ENCODE assay signal across 16 cellular contexts in the genomic region with DNA sequence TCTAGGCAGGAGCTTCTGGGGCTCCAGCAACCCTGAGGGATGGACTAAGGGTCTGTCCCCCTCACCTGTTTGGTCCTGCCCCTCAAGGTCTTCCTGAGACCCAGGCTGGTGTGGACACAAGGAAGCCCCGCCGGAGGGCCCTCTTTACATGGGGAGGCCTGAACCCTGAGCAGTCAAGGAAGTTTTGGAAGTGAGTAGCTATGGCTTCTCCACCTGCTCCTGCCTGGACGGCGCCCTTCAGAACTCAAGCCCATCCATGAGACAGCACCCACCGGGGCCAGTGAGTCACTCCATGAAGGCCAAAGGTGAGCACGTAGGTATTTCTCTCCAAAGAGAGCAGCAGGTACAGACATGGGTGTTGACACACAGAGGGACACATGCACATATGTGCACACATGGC.
A peak's percentile ranks its signal among the peaks of the same experiment; 100 is the strongest.
DNase-seq lines count a peak whose midpoint lies in the region; ATAC-seq and TF ChIP-seq lines count a peak whose summit lies in the region.
"Had no signal": no experiment of that assay in that cellular context is flagged by ENCODE, and none has a peak within 500 bp of the region (broad histone marks: within the 10 kb centered on the region; RNA-seq: fewer than 3 reads in every experiment).

No MANE protein-coding gene starts in this region.

- dilution Hi-C loops in IMR-90 (cut with HindIII; ENCODE audit: low sequenced_read_pairs, unreplicated experiment), result no loop called here

- no peak overlapping the region for H4K91ac ChIP-seq in IMR-90 (ENCODE audit: insufficient read depth, low read depth, low read length)

- no peak overlapping the region for H3K56ac ChIP-seq in IMR-90 (ENCODE audit: extremely low read depth, insufficient read depth, low read length)

- H3K14ac ChIP-seq in IMR-90 (replicated peaks; ENCODE audit: low read depth, low read length), result no peak overlapping the region

- no peaks in the 10 kb centered on the region for H3K4me1 Mint-ChIP-seq in progenitor cell of endocrine pancreas (ENCODE audit: low read depth)

- H2AFZ ChIP-seq in IMR-90 (replicated peaks; ENCODE audit: low read length, poor library complexity) (peak overlapping the region; percentile 54), smooth muscle cell (ENCODE audit: low read depth) (no peak overlapping the region)

- H3K9me1 ChIP-seq in IMR-90 (ENCODE audit: insufficient read depth, low read length), result peaks cover 6% of the 10 kb centered on the region; the same call in 1 of the 2 replicates

- H3K4ac ChIP-seq in IMR-90 (ENCODE audit: low read depth, low read length), result no peak overlapping the region

- POLR2A ChIA-PET in IMR-90 (lab: Charles Lee; ENCODE audit: unreplicated experiment), result no interaction called here

- H2BK15ac ChIP-seq in IMR-90 (ENCODE audit: low read depth, low read length), result no peak overlapping the region

- no peaks in the 10 kb centered on the region for H3K36me3 Mint-ChIP-seq in progenitor cell of endocrine pancreas (ENCODE audit: insufficient read depth)

- H3K27ac Mint-ChIP-seq in progenitor cell of endocrine pancreas, result no peak overlapping the region

- H3K9ac ChIP-seq in IMR-90 (ENCODE audit: low read depth, low read length), result no peak overlapping the region
- no peak overlapping the region for H3K9ac ChIP-seq in smooth muscle cell (ENCODE audit: low read depth)

- no peak overlapping the region for H2BK5ac ChIP-seq in IMR-90 (ENCODE audit: low read depth, low read length, poor library complexity, severe bottlenecking)

- H2AK5ac ChIP-seq in IMR-90 (ENCODE audit: low read depth, low read length), result no peak overlapping the region

- no peaks in the 10 kb centered on the region for H3K9me3 Mint-ChIP-seq in progenitor cell of endocrine pancreas (ENCODE audit: low read depth)

- WGBS in IMR-90 (ENCODE audit: extremely low coverage in 2 of 2, insufficient read length in 1 of 2), 2 experiments, result 97% methylated on average over 4 of the region's 6 CpGs; no CpG with 5 or more reads in 1 of the 2 experiments
- WGBS in smooth muscle cell (ENCODE audit: low lambda C conversion rate), result 95% methylated on average over 6 of the region's 6 CpGs

- H3K4me3 Mint-ChIP-seq in progenitor cell of endocrine pancreas (ENCODE audit: low read depth), result no peak overlapping the region

- BruUV-seq in IMR-90 (replicated peaks; lab: Mats Ljungman, UMichigan), result no TSS peak

- intact Hi-C loops in IMR-90 (cut with micrococcal nuclease), result no loop called here

- no peak overlapping the region for H3K23ac ChIP-seq in IMR-90 (ENCODE audit: low read depth, low read length)

- H3K27ac ChIP-seq in IMR-90 (ENCODE audit: insufficient read depth, low read length) (no peak overlapping the region), smooth muscle cell (ENCODE audit: low read depth) (no peak overlapping the region)
- H3K27ac ChIP-seq: A549, Peyer's patch had no signal

- no peak overlapping the region for H2BK20ac ChIP-seq in IMR-90 (ENCODE audit: low read depth, low read length)

- H3K27me3 ChIP-seq in IMR-90 (ENCODE audit: control insufficient read depth, insufficient read depth, low read length) (no peaks in the 10 kb centered on the region; the same call in 1 of the 2 replicates), smooth muscle cell (ENCODE audit: low read depth) (no peaks in the 10 kb centered on the region)
- H3K27me3 ChIP-seq: Peyer's patch had no signal

- H3K4me1 ChIP-seq in IMR-90 (ENCODE audit: control insufficient read depth, insufficient read depth, low read length) (peaks cover 16% of the 10 kb centered on the region), smooth muscle cell (ENCODE audit: low read depth) (peaks cover 5% of the 10 kb centered on the region)
- H3K4me1 ChIP-seq: A549 had no signal

- no peak overlapping the region for H3K4me2 ChIP-seq in IMR-90 (ENCODE audit: low read depth, low read length)
- H3K4me2 ChIP-seq in smooth muscle cell, result peak overlapping the region; percentile 21
- H3K4me2 ChIP-seq: A549 had no signal

- in situ Hi-C loops in IMR-90 (cut with MboI; ENCODE audit: low sequenced_read_pairs), result no loop called here

- no peak overlapping the region for H3K4me3 ChIP-seq in IMR-90 (ENCODE audit: insufficient read depth, low read depth, low read length)
- no peak overlapping the region for H3K4me3 ChIP-seq in smooth muscle cell
- H3K4me3 ChIP-seq: A549, Peyer's patch had no signal

- no peak overlapping the region for H4K5ac ChIP-seq in IMR-90 (ENCODE audit: low read depth, low read length)

- peak; percentile 50 for DNase-seq in activated effector memory CD4-positive, alpha-beta T cell treated with anti-CD3 and anti-CD28 coated beads, Interleukin-2, amount 50 U/mL, for 16 hours
- no peak for DNase-seq in activated effector memory CD4-positive, alpha-beta T cell treated with Interleukin-2 at 50 U/mL for 16 hours
- no peak for DNase-seq in IMR-90
- peak; percentile 71 for DNase-seq in mesenteric fat pad (ENCODE audit: low spot score)
- DNase-seq in smooth muscle cell (lab: John Stamatoyannopoulos, UW; ENCODE audit: unreplicated experiment), result no peak
- DNase-seq in progenitor cell of endocrine pancreas (ENCODE audit: low spot score, unreplicated experiment), result no peak
- DNase-seq: DMS53, HCEC 1CT, NCI-H1417, NCI-H1930, NCI-H2171, NCI-H510A treated with DMSO at 0.1 percent for 48 hours had no signal

- no peak overlapping the region for H4K8ac ChIP-seq in IMR-90 (ENCODE audit: low read depth in 2 of 2, low read length in 2 of 2)

- no peak for TF ChIP-seq RAD21 in IMR-90 (IDR thresholded peaks at IDR 0.05; ENCODE audit: low read length)

- CTCF ChIA-PET in IMR-90 (lab: Yijun Ruan, JAX), result no interaction called here

- no peaks in the 10 kb centered on the region for H3K27me3 Mint-ChIP-seq in progenitor cell of endocrine pancreas

- H3K18ac ChIP-seq in IMR-90 (ENCODE audit: low read depth, low read length), result no peak overlapping the region

- no peaks in the 10 kb centered on the region for H3K36me3 ChIP-seq in IMR-90 (ENCODE audit: control insufficient read depth, insufficient read depth, low read length)
- H3K36me3 ChIP-seq in smooth muscle cell (ENCODE audit: low read depth), result no peaks in the 10 kb centered on the region
- H3K36me3 ChIP-seq: Peyer's patch had no signal

- no peaks in the 10 kb centered on the region; the same call in 1 of the 2 replicates for H4K20me1 ChIP-seq in IMR-90 (ENCODE audit: insufficient read depth, low read length)
- no peaks in the 10 kb centered on the region for H4K20me1 ChIP-seq in smooth muscle cell (ENCODE audit: low read depth)

- ATAC-seq in IMR-90 (ENCODE audit: low read depth), result no peak
- no peak for ATAC-seq in HG02588 (IDR thresholded peaks at IDR 0.05; ENCODE audit: unreplicated experiment)
- no peak for ATAC-seq in GM21576 (IDR thresholded peaks at IDR 0.05; ENCODE audit: unreplicated experiment)
- ATAC-seq: A549 had no signal

- H2BK120ac ChIP-seq in IMR-90 (ENCODE audit: low read depth, low read length), result no peak overlapping the region

- no peaks in the 10 kb centered on the region for H3K79me2 ChIP-seq in smooth muscle cell (ENCODE audit: low read depth)

- no peak for TF ChIP-seq POLR2A in IMR-90 (IDR thresholded peaks at IDR 0.05; ENCODE audit: low read depth, low read length)

- no peaks in the 10 kb centered on the region for H3K9me3 ChIP-seq in IMR-90 (ENCODE audit: control insufficient read depth, insufficient read depth, low read length)
- no peaks in the 10 kb centered on the region for H3K9me3 ChIP-seq in smooth muscle cell (replicated peaks; ENCODE audit: low read depth)
- H3K9me3 ChIP-seq: A549, Peyer's patch had no signal

- no peaks in the 10 kb centered on the region for H3F3A ChIP-seq in smooth muscle cell (ENCODE audit: low read depth)

- H3K79me1 ChIP-seq in IMR-90 (ENCODE audit: low read depth in 1 of 2, low read length in 2 of 2), result no peaks in the 10 kb centered on the region

- TF ChIP-seq CTCF in IMR-90 (conservative IDR thresholded peaks at IDR 0.05; ENCODE audit: low read depth, low read length), result no peak
- no peak for TF ChIP-seq CTCF in smooth muscle cell (IDR thresholded peaks at IDR 0.05; ENCODE audit: borderline replicate concordance, insufficient read depth, poor library complexity, severe bottlenecking)
- TF ChIP-seq CTCF in progenitor cell of endocrine pancreas (IDR thresholded peaks at IDR 0.05; ENCODE audit: unreplicated experiment), result no peak

- peak overlapping the region; percentile 34 for H2AK9ac ChIP-seq in IMR-90 (replicated peaks; ENCODE audit: low read depth, low read length, poor library complexity)

TF ChIP-seq in IMR-90, 13 proteins besides CTCF, POLR2A, EP300 and RAD21:
- TF ChIP-seq RFX5 (IDR thresholded peaks at IDR 0.05; ENCODE audit: low read depth, low read length) (no peak), CHD1 (IDR thresholded peaks at IDR 0.05; ENCODE audit: low read depth, low read length) (no peak), SMC3 (IDR thresholded peaks at IDR 0.05; ENCODE audit: low read depth, low read length) (no peak), MXI1 (IDR thresholded peaks at IDR 0.05; ENCODE audit: borderline replicate concordance, low read depth, low read length) (no peak), FOS (IDR thresholded peaks at IDR 0.05; ENCODE audit: low read depth, low read length) (no peak), MAFK (IDR thresholded peaks at IDR 0.05; ENCODE audit: low read depth, low read length) (no peak), CEBPB (IDR thresholded peaks at IDR 0.05; ENCODE audit: low read depth, low read length) (no peak)

Comparison
In these comparisons a context has a peak if more than half of its experiments do, and no peak if none do; other contexts are left out.
1. DNase-seq: peak in activated effector memory CD4-positive, alpha-beta T cell treated with anti-CD3 and anti-CD28 coated beads, Interleukin-2, amount 50 U/mL, for 16 hours (single experiment) and mesenteric fat pad (single experiment); none in activated effector memory CD4-positive, alpha-beta T cell treated with Interleukin-2 at 50 U/mL for 16 hours (single experiment), IMR-90 (single experiment), smooth muscle cell (single experiment) and progenitor cell of endocrine pancreas (single experiment).